ENCODE assay signal across 1 cellular context in genomic region chr7:100887186-100887954, GRCh38.
TF ChIP-seq lines count a peak whose summit lies in the region.

No MANE protein-coding gene starts in this region.

TF ChIP-seq in K562, 482 proteins besides CTCF, POLR2A, EP300 and RAD21 (continues in another document):
- TF ChIP-seq EP400 (IDR thresholded peaks at IDR 0.05): peak; percentile 67; the same call in 1 of the 2 replicates
- peak; percentile 24 to 72; a peak in 2 of 4 replicates for TF ChIP-seq MNT (conservative IDR thresholded peaks at IDR 0.05)
- no peak for TF ChIP-seq TRIM25 (IDR thresholded peaks at IDR 0.05; ENCODE audit: borderline replicate concordance)
- peak in 1 of 2 experiments; percentile 45; a peak in 3 of 4 replicates for TF ChIP-seq RCOR1 (IDR thresholded peaks at IDR 0.05; ENCODE audit: borderline replicate concordance in 1 of 2, low read depth in 2 of 2, low read length in 2 of 2)
- 0 out of 2 replicates have a peak, but pooled peaks have one; percentile 14 for TF ChIP-seq THRAP3 (IDR thresholded peaks at IDR 0.05; ENCODE audit: borderline replicate concordance)
- TF ChIP-seq PML (IDR thresholded peaks at IDR 0.05; ENCODE audit: low read length): peak; percentile 28; the same call in 1 of the 2 replicates
- peak; percentile 30; the same call in 1 of the 2 replicates for TF ChIP-seq NKRF (IDR thresholded peaks at IDR 0.05; ENCODE audit: borderline replicate concordance)
- no peak for TF ChIP-seq IRF2 (CRISPR knock-in tag; IDR thresholded peaks at IDR 0.05)
- TF ChIP-seq HMGN3 (IDR thresholded peaks at IDR 0.05; ENCODE audit: borderline replicate concordance, extremely low read depth, insufficient read length, low read depth, low read length): peak; percentile 14
- peak; percentile 79 for TF ChIP-seq CREM (IDR thresholded peaks at IDR 0.05; ENCODE audit: low read depth)
- 0 out of 2 replicates have a peak, but pooled peaks have one; percentile 52 for TF ChIP-seq ZNF197 (CRISPR knock-in tag; IDR thresholded peaks at IDR 0.05; ENCODE audit: low read depth)
- TF ChIP-seq ZBED1 (IDR thresholded peaks at IDR 0.05): 0 out of 2 replicates have a peak, but pooled peaks have one; percentile 10
- peak; percentile 74 for TF ChIP-seq ZBTB40 (IDR thresholded peaks at IDR 0.05)
- TF ChIP-seq ZBTB40 (CRISPR knock-in tag; IDR thresholded peaks at IDR 0.05): no peak
- TF ChIP-seq ZNF766 (CRISPR knock-in tag; conservative IDR thresholded peaks at IDR 0.05): peak; percentile 78; the same call in 1 of the 2 replicates
- TF ChIP-seq PHF20 (IDR thresholded peaks at IDR 0.05; ENCODE audit: partially characterized antibody): peak; percentile 13
- TF ChIP-seq SP1 (CRISPR knock-in tag; IDR thresholded peaks at IDR 0.05): peak; percentile 36; the same call in 1 of the 2 replicates
- TF ChIP-seq ZC3H8 (IDR thresholded peaks at IDR 0.05): no peak
- peak; percentile 45; the same call in 1 of the 2 replicates for TF ChIP-seq MBD2 (IDR thresholded peaks at IDR 0.05; ENCODE audit: borderline replicate concordance, low read depth)
- peak; percentile 25; the same call in 1 of the 2 replicates for TF ChIP-seq SMARCE1 (IDR thresholded peaks at IDR 0.05)
- peak in 1 of 2 experiments; percentile 71; a peak in 1 of 4 replicates for TF ChIP-seq ZNF639 (CRISPR knock-in tag; conservative IDR thresholded peaks at IDR 0.05 in 1 of 2, IDR thresholded peaks at IDR 0.05 in 1 of 2)
- no peak for TF ChIP-seq CHCHD3 (CRISPR knock-in tag; IDR thresholded peaks at IDR 0.05)
- no peak for TF ChIP-seq BRF1 (IDR thresholded peaks at IDR 0.05; ENCODE audit: borderline replicate concordance, extremely low read depth, insufficient read length)
- peak; percentile 20; the same call in 1 of the 2 replicates for TF ChIP-seq ELF2 (CRISPR knock-in tag; IDR thresholded peaks at IDR 0.05)
- TF ChIP-seq HDAC1 (IDR thresholded peaks at IDR 0.05): 0 out of 4 replicates have a peak, but pooled peaks of 1 of the 2 experiments have one; percentile 12
- no peak for TF ChIP-seq ZNF717 (CRISPR knock-in tag; IDR thresholded peaks at IDR 0.05)
- peak; percentile 41; the same call in 1 of the 2 replicates for TF ChIP-seq LCOR (CRISPR knock-in tag; IDR thresholded peaks at IDR 0.05)
- TF ChIP-seq ZBTB12 (CRISPR knock-in tag; IDR thresholded peaks at IDR 0.05): no peak
- no peak for TF ChIP-seq BRCA1 (IDR thresholded peaks at IDR 0.05)
- 0 out of 2 replicates have a peak, but pooled peaks have one; percentile 80 for TF ChIP-seq BRCA1 (CRISPR knock-in tag; IDR thresholded peaks at IDR 0.05)
- TF ChIP-seq TRIM28 (IDR thresholded peaks at IDR 0.05): no peak
- TF ChIP-seq ZNF232 (CRISPR knock-in tag; IDR thresholded peaks at IDR 0.05): no peak
- TF ChIP-seq NEUROD1 (IDR thresholded peaks at IDR 0.05; ENCODE audit: borderline replicate concordance, low read depth, low read length, partially characterized antibody): no peak
- peak; percentile 77; the same call in 1 of the 2 replicates for TF ChIP-seq CTBP1 (IDR thresholded peaks at IDR 0.05; ENCODE audit: borderline replicate concordance)
- peak; percentile 82 for TF ChIP-seq MYC (IDR thresholded peaks at IDR 0.05; ENCODE audit: low read depth, low read length)
- no peak for TF ChIP-seq MYC (CRISPR knock-in tag; IDR thresholded peaks at IDR 0.05; ENCODE audit: borderline replicate concordance, low read depth)
- TF ChIP-seq CREB1 (IDR thresholded peaks at IDR 0.05): 0 out of 2 replicates have a peak, but pooled peaks have one; percentile 40
- TF ChIP-seq CREB1 (CRISPR knock-in tag; IDR thresholded peaks at IDR 0.05): peak; percentile 36; the same call in 1 of the 2 replicates
- 0 out of 2 replicates have a peak, but pooled peaks have one; percentile 25 for TF ChIP-seq FOXJ2 (tag; IDR thresholded peaks at IDR 0.05)
- TF ChIP-seq VEZF1 (CRISPR knock-in tag; IDR thresholded peaks at IDR 0.05): peak; percentile 31; the same call in 1 of the 2 replicates
- peak; percentile 24 for TF ChIP-seq HNRNPLL (IDR thresholded peaks at IDR 0.05; ENCODE audit: low read depth, low read length, poor library complexity, severe bottlenecking)
- TF ChIP-seq ZBTB7A (IDR thresholded peaks at IDR 0.05; ENCODE audit: borderline replicate concordance, control insufficient read depth, low read depth, low read length): peak; percentile 54; the same call in 1 of the 2 replicates
- peak; percentile 68; the same call in 1 of the 2 replicates for TF ChIP-seq ESRRA (IDR thresholded peaks at IDR 0.05; ENCODE audit: borderline replicate concordance, low read depth)
- TF ChIP-seq NRF1 (conservative IDR thresholded peaks at IDR 0.05 in 1 of 2, IDR thresholded peaks at IDR 0.05 in 1 of 2): peak; percentile 34 to 52; a peak in 2 of 4 replicates
- peak; percentile 57 for TF ChIP-seq L3MBTL2 (IDR thresholded peaks at IDR 0.05)
- peak; percentile 3 for TF ChIP-seq RBBP5 (IDR thresholded peaks at IDR 0.05; ENCODE audit: borderline replicate concordance, insufficient read depth, low read length, poor library complexity, severe bottlenecking)
- peak; percentile 65 for TF ChIP-seq ELF1 (tag; IDR thresholded peaks at IDR 0.05)
